Comparison of ENCODE assay signal across 15 cellular contexts in genomic region chr2:161842751-161843433, GRCh38.
"Had no signal": no experiment of that assay in that cellular context is flagged by ENCODE, and none has a peak within 500 bp of the region (broad histone marks: within the 10 kb centered on the region; RNA-seq: fewer than 3 reads in every experiment).

No MANE protein-coding gene starts in this region.

- H3K4me2 ChIP-seq: neural progenitor cell had no signal

- H3K9ac ChIP-seq: neural progenitor cell had no signal

- H3K27me3 ChIP-seq: ascending aorta, dorsolateral prefrontal cortex, esophagus muscularis mucosa, neural progenitor cell, ovary, suprapubic skin had no signal

- H3K9me3 ChIP-seq: ovary, suprapubic skin had no signal

- H3K4me3 ChIP-seq: ascending aorta, dorsolateral prefrontal cortex, esophagus muscularis mucosa, heart right ventricle, neural progenitor cell, ovary, suprapubic skin had no signal

- H3K4me1 ChIP-seq: ascending aorta, esophagus muscularis mucosa, foreskin keratinocyte, heart right ventricle, neural progenitor cell, suprapubic skin had no signal

- ATAC-seq: activated CD8-positive, alpha-beta T cell treated with anti-CD3 and anti-CD28 coated beads, Interleukin-2, amount 10 ng/mL, durations not matched to agents 7 days and 5 days; activated naive CD8-positive, alpha-beta T cell treated with anti-CD3 and anti-CD28 coated beads, Interleukin-2, amount 50 U/mL, for 24 hours; foreskin keratinocyte; heart right ventricle; left ventricle myocardium superior; stimulated activated naive CD8-positive, alpha-beta T cell treated with anti-CD3 and anti-CD28 coated beads, Interleukin-15, Interleukin-2, amounts not matched to agents 100 U/mL and 50 U/mL, for 24 hours had no signal

- H3K27ac ChIP-seq: ascending aorta, dorsolateral prefrontal cortex, esophagus muscularis mucosa, foreskin keratinocyte, heart right ventricle, neural progenitor cell, ovary, suprapubic skin had no signal

- H2AFZ ChIP-seq: neural progenitor cell had no signal

- DNase-seq: activated CD4-positive, alpha-beta T cell treated with anti-CD3 and anti-CD28 coated beads for 4 hours; activated CD8-positive, alpha-beta T cell treated with anti-CD3 and anti-CD28 coated beads, Interleukin-2, amount 10 ng/mL, durations not matched to agents 7 days and 5 days; activated naive CD4-positive, alpha-beta T cell treated with Interleukin-2 at 50 U/mL for 16 hours; activated naive CD8-positive, alpha-beta T cell treated with anti-CD3 and anti-CD28 coated beads, Interleukin-2, amount 50 U/mL, for 24 hours; dorsolateral prefrontal cortex; foreskin keratinocyte; heart right ventricle; left ventricle myocardium superior; ovary; stimulated activated CD4-positive, alpha-beta T cell treated with anti-CD3 and anti-CD28 coated beads, Interleukin-2, amount 100 ng/mL, for 48 hours; stimulated activated naive CD8-positive, alpha-beta T cell treated with anti-CD3 and anti-CD28 coated beads, Interleukin-15, Interleukin-2, amounts not matched to agents 100 U/mL and 50 U/mL, for 24 hours had no signal

- H3K36me3 ChIP-seq: ascending aorta, esophagus muscularis mucosa, heart right ventricle, neural progenitor cell, ovary, suprapubic skin had no signal
